Comparison of ENCODE assay signal across 1 cellular context in the genomic region with DNA sequence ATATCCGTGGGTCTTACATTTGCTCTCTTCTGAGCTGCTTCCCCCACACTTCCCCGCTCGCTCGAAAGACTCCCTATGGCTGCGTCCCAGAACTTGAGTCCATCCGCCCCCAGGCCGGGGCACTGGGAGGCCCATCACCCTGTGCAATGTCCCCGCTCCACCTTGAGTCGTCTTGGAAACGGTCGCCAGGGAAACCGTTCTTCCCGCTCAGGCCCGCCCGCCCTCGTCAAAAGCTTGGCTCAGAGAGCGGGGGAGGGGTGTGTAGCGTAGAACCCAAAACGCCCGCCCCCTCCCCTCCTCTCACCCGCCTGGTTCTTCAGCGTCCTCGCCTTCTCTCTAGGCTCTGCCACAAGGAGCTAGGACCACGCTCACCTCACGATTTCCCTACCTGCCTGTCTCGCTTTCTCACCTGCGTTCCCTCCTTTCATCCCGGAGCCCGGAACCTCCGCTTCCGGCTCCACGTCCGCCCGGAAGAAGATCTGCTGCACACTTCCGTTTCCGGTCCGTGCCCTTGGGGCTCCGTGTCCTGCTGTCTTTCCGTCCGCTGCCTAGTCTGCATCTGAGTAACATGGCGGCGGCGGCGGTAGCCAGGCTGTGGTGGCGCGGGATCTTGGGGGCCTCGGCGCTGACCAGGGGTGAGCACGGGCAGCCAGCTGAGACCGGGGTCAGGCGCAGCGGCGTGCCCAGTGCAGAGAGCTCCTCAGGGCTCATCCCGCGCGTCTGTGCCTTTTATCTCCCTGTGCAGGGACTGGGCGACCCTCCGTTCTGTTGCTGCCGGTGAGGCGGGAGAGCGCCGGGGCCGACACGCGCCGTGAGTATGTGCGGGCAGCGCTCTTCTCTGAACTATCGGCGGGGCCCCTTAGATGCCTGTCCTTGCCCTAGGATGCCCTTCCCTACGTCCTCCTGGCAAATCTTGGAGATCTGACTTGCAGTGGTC.
TF ChIP-seq lines count a peak whose summit lies in the region.

A gene (minus strand): TSS at position 447 of the 937 bp plus-strand sequence. CDS start 19 bp downstream, at position 428.
A gene (plus strand): TSS at position 551 of the 937 bp plus-strand sequence. CDS start 18 bp downstream, at position 569.

TF ChIP-seq in HepG2, 621 proteins besides CTCF, POLR2A, EP300 and RAD21 (continued from another document and continues in another):
- TF ChIP-seq ZNF775 (CRISPR knock-in tag; IDR thresholded peaks at IDR 0.05; ENCODE audit: borderline replicate concordance) (no peak), ZNF296 (CRISPR knock-in tag; conservative IDR thresholded peaks at IDR 0.05) (no peak), FIP1L1 (IDR thresholded peaks at IDR 0.05; ENCODE audit: borderline replicate concordance, insufficient read depth, low read depth, low read length) (no peak), ZNF20 (CRISPR knock-in tag; IDR thresholded peaks at IDR 0.05) (no peak), ZNF225 (CRISPR knock-in tag; IDR thresholded peaks at IDR 0.05) (peak; percentile 67; the same call in 1 of the 2 replicates), ZSCAN9 (CRISPR knock-in tag; IDR thresholded peaks at IDR 0.05; ENCODE audit: borderline replicate concordance) (peak; percentile 91), JARID2 (CRISPR knock-in tag; IDR thresholded peaks at IDR 0.05; ENCODE audit: insufficient replicate concordance) (peak; percentile 93), GFI1 (CRISPR knock-in tag; IDR thresholded peaks at IDR 0.05; ENCODE audit: borderline replicate concordance) (0 out of 2 replicates have a peak, but pooled peaks have one; percentile 54), ZNF431 (CRISPR knock-in tag; IDR thresholded peaks at IDR 0.05; ENCODE audit: borderline replicate concordance, low read depth) (peak; percentile 85; the same call in 1 of the 2 replicates), SP4 (CRISPR knock-in tag; IDR thresholded peaks at IDR 0.05) (peak; percentile 91), SATB2 (CRISPR knock-in tag; IDR thresholded peaks at IDR 0.05) (0 out of 2 replicates have a peak, but pooled peaks have one; percentile 38), HMG20A (CRISPR knock-in tag; IDR thresholded peaks at IDR 0.05; ENCODE audit: borderline replicate concordance) (no peak), SMAD9 (CRISPR knock-in tag; IDR thresholded peaks at IDR 0.05) (peak; percentile 71), PHF5A (CRISPR knock-in tag; IDR thresholded peaks at IDR 0.05; ENCODE audit: low read depth, unreplicated experiment) (peak; percentile 95), SETDB1 (CRISPR knock-in tag; IDR thresholded peaks at IDR 0.05; ENCODE audit: borderline replicate concordance) (no peak), ZNF256 (CRISPR knock-in tag; conservative IDR thresholded peaks at IDR 0.05) (0 out of 2 replicates have a peak, but pooled peaks have one; percentile 75), SMARCE1 (IDR thresholded peaks at IDR 0.05; ENCODE audit: borderline replicate concordance) (no peak), ZNF672 (CRISPR knock-in tag; IDR thresholded peaks at IDR 0.05) (no peak; the same call in 1 of the 2 replicates), MAFK (conservative IDR thresholded peaks at IDR 0.05 in 1 of 2, IDR thresholded peaks at IDR 0.05 in 1 of 2; ENCODE audit: low read length in 2 of 2) (peak in 1 of 2 experiments; percentile 24; a peak in 2 of 4 replicates), BORCS8-MEF2B (CRISPR knock-in tag; IDR thresholded peaks at IDR 0.05) (peak; percentile 93), SOX5 (CRISPR knock-in tag; IDR thresholded peaks at IDR 0.05; ENCODE audit: borderline replicate concordance) (0 out of 2 replicates have a peak, but pooled peaks have one; percentile 58), ZFYVE20 (CRISPR knock-in tag; IDR thresholded peaks at IDR 0.05; ENCODE audit: borderline replicate concordance, low read depth) (no peak), DR1 (CRISPR knock-in tag; IDR thresholded peaks at IDR 0.05) (peak; percentile 83), ZNF577 (CRISPR knock-in tag; IDR thresholded peaks at IDR 0.05; ENCODE audit: borderline replicate concordance, low read depth) (no peak), ZNF878 (CRISPR knock-in tag; IDR thresholded peaks at IDR 0.05) (peak; percentile 79; the same call in 1 of the 2 replicates), ZNF138 (CRISPR knock-in tag; IDR thresholded peaks at IDR 0.05; ENCODE audit: low read depth) (peak; percentile 65; the same call in 1 of the 2 replicates), GATAD2A (CRISPR knock-in tag; IDR thresholded peaks at IDR 0.05) (peak; percentile 79), KMT2B (CRISPR knock-in tag; IDR thresholded peaks at IDR 0.05) (peak; percentile 98), ZNF605 (CRISPR knock-in tag; IDR thresholded peaks at IDR 0.05) (peak; percentile 86), MBNL3 (CRISPR knock-in tag; conservative IDR thresholded peaks at IDR 0.05) (no peak)
- TF ChIP-seq, protein P1, sequence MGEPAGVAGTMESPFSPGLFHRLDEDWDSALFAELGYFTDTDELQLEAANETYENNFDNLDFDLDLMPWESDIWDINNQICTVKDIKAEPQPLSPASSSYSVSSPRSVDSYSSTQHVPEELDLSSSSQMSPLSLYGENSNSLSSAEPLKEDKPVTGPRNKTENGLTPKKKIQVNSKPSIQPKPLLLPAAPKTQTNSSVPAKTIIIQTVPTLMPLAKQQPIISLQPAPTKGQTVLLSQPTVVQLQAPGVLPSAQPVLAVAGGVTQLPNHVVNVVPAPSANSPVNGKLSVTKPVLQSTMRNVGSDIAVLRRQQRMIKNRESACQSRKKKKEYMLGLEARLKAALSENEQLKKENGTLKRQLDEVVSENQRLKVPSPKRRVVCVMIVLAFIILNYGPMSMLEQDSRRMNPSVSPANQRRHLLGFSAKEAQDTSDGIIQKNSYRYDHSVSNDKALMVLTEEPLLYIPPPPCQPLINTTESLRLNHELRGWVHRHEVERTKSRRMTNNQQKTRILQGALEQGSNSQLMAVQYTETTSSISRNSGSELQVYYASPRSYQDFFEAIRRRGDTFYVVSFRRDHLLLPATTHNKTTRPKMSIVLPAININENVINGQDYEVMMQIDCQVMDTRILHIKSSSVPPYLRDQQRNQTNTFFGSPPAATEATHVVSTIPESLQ (CRISPR knock-in tag; conservative IDR thresholded peaks at IDR 0.05), result peak; percentile 88; the same call in 1 of the 2 replicates
- TF ChIP-seq, protein P2, sequence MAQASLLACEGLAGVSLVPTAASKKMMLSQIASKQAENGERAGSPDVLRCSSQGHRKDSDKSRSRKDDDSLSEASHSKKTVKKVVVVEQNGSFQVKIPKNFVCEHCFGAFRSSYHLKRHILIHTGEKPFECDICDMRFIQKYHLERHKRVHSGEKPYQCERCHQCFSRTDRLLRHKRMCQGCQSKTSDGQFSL (CRISPR knock-in tag; IDR thresholded peaks at IDR 0.05), result no peak
- TF ChIP-seq, protein P3, sequence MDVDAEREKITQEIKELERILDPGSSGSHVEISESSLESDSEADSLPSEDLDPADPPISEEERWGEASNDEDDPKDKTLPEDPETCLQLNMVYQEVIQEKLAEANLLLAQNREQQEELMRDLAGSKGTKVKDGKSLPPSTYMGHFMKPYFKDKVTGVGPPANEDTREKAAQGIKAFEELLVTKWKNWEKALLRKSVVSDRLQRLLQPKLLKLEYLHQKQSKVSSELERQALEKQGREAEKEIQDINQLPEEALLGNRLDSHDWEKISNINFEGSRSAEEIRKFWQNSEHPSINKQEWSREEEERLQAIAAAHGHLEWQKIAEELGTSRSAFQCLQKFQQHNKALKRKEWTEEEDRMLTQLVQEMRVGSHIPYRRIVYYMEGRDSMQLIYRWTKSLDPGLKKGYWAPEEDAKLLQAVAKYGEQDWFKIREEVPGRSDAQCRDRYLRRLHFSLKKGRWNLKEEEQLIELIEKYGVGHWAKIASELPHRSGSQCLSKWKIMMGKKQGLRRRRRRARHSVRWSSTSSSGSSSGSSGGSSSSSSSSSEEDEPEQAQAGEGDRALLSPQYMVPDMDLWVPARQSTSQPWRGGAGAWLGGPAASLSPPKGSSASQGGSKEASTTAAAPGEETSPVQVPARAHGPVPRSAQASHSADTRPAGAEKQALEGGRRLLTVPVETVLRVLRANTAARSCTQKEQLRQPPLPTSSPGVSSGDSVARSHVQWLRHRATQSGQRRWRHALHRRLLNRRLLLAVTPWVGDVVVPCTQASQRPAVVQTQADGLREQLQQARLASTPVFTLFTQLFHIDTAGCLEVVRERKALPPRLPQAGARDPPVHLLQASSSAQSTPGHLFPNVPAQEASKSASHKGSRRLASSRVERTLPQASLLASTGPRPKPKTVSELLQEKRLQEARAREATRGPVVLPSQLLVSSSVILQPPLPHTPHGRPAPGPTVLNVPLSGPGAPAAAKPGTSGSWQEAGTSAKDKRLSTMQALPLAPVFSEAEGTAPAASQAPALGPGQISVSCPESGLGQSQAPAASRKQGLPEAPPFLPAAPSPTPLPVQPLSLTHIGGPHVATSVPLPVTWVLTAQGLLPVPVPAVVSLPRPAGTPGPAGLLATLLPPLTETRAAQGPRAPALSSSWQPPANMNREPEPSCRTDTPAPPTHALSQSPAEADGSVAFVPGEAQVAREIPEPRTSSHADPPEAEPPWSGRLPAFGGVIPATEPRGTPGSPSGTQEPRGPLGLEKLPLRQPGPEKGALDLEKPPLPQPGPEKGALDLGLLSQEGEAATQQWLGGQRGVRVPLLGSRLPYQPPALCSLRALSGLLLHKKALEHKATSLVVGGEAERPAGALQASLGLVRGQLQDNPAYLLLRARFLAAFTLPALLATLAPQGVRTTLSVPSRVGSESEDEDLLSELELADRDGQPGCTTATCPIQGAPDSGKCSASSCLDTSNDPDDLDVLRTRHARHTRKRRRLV (CRISPR knock-in tag; IDR thresholded peaks at IDR 0.05), result no peak
- TF ChIP-seq, protein P4, sequence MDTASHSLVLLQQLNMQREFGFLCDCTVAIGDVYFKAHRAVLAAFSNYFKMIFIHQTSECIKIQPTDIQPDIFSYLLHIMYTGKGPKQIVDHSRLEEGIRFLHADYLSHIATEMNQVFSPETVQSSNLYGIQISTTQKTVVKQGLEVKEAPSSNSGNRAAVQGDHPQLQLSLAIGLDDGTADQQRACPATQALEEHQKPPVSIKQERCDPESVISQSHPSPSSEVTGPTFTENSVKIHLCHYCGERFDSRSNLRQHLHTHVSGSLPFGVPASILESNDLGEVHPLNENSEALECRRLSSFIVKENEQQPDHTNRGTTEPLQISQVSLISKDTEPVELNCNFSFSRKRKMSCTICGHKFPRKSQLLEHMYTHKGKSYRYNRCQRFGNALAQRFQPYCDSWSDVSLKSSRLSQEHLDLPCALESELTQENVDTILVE (CRISPR knock-in tag; IDR thresholded peaks at IDR 0.05), result peak; percentile 91
- TF ChIP-seq, protein P5, sequence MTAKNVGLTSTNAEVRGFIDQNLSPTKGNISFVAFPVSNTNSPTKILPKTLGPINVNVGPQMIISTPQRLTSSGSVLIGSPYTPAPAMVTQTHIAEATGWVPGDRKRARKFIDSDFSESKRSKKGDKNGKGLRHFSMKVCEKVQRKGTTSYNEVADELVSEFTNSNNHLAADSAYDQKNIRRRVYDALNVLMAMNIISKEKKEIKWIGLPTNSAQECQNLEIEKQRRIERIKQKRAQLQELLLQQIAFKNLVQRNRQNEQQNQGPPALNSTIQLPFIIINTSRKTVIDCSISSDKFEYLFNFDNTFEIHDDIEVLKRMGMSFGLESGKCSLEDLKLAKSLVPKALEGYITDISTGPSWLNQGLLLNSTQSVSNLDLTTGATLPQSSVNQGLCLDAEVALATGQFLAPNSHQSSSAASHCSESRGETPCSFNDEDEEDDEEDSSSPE (CRISPR knock-in tag; IDR thresholded peaks at IDR 0.05), result peak; percentile 89
- TF ChIP-seq, protein P6, sequence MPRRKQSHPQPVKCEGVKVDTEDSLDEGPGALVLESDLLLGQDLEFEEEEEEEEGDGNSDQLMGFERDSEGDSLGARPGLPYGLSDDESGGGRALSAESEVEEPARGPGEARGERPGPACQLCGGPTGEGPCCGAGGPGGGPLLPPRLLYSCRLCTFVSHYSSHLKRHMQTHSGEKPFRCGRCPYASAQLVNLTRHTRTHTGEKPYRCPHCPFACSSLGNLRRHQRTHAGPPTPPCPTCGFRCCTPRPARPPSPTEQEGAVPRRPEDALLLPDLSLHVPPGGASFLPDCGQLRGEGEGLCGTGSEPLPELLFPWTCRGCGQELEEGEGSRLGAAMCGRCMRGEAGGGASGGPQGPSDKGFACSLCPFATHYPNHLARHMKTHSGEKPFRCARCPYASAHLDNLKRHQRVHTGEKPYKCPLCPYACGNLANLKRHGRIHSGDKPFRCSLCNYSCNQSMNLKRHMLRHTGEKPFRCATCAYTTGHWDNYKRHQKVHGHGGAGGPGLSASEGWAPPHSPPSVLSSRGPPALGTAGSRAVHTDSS (CRISPR knock-in tag; conservative IDR thresholded peaks at IDR 0.05), result no peak
- TF ChIP-seq, protein P7, sequence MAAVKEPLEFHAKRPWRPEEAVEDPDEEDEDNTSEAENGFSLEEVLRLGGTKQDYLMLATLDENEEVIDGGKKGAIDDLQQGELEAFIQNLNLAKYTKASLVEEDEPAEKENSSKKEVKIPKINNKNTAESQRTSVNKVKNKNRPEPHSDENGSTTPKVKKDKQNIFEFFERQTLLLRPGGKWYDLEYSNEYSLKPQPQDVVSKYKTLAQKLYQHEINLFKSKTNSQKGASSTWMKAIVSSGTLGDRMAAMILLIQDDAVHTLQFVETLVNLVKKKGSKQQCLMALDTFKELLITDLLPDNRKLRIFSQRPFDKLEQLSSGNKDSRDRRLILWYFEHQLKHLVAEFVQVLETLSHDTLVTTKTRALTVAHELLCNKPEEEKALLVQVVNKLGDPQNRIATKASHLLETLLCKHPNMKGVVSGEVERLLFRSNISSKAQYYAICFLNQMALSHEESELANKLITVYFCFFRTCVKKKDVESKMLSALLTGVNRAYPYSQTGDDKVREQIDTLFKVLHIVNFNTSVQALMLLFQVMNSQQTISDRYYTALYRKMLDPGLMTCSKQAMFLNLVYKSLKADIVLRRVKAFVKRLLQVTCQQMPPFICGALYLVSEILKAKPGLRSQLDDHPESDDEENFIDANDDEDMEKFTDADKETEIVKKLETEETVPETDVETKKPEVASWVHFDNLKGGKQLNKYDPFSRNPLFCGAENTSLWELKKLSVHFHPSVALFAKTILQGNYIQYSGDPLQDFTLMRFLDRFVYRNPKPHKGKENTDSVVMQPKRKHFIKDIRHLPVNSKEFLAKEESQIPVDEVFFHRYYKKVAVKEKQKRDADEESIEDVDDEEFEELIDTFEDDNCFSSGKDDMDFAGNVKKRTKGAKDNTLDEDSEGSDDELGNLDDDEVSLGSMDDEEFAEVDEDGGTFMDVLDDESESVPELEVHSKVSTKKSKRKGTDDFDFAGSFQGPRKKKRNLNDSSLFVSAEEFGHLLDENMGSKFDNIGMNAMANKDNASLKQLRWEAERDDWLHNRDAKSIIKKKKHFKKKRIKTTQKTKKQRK (IDR thresholded peaks at IDR 0.05; ENCODE audit: low read length), result no peak
- TF ChIP-seq, protein P8, sequence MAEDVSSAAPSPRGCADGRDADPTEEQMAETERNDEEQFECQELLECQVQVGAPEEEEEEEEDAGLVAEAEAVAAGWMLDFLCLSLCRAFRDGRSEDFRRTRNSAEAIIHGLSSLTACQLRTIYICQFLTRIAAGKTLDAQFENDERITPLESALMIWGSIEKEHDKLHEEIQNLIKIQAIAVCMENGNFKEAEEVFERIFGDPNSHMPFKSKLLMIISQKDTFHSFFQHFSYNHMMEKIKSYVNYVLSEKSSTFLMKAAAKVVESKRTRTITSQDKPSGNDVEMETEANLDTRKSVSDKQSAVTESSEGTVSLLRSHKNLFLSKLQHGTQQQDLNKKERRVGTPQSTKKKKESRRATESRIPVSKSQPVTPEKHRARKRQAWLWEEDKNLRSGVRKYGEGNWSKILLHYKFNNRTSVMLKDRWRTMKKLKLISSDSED (CRISPR knock-in tag; IDR thresholded peaks at IDR 0.05), result no peak
- TF ChIP-seq, protein P9, sequence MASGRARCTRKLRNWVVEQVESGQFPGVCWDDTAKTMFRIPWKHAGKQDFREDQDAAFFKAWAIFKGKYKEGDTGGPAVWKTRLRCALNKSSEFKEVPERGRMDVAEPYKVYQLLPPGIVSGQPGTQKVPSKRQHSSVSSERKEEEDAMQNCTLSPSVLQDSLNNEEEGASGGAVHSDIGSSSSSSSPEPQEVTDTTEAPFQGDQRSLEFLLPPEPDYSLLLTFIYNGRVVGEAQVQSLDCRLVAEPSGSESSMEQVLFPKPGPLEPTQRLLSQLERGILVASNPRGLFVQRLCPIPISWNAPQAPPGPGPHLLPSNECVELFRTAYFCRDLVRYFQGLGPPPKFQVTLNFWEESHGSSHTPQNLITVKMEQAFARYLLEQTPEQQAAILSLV (CRISPR knock-in tag; IDR thresholded peaks at IDR 0.05; ENCODE audit: borderline replicate concordance), result peak; percentile 65; the same call in 1 of the 2 replicates
